18 cellular contexts compared by ENCODE assay signal in genomic region chr2:177692042-177692823, GRCh38.
DNase-seq lines count a peak whose midpoint lies in the region; ATAC-seq and TF ChIP-seq lines count a peak whose summit lies in the region.
"Had no signal": no experiment of that assay in that cellular context is flagged by ENCODE, and none has a peak within 500 bp of the region (broad histone marks: within the 10 kb centered on the region; RNA-seq: fewer than 3 reads in every experiment).

No MANE protein-coding gene starts in this region.

- 23% methylated on average over 2 of the region's 2 CpGs for WGBS in liver

- peak overlapping the region in 1 of 3 donors; percentile 9 for H3K4me3 ChIP-seq in liver (ENCODE audit: low read depth in 1 of 3, low read length in 3 of 3)
- H3K4me3 ChIP-seq: SJSA1, transverse colon had no signal

- H3K27ac ChIP-seq in liver (ENCODE audit: low read depth in 1 of 2, low read length in 2 of 2): peak overlapping the region; percentile 36 to 73
- H3K27ac ChIP-seq: SJSA1 had no signal

- peak overlapping the region in 1 of 2 donors; percentile 39 for H3K9ac ChIP-seq in liver (ENCODE audit: low read depth in 1 of 2, low read length in 2 of 2)

- ATAC-seq in esophagus mucosa: peak; percentile 58
- no peak for ATAC-seq in GM21390 (IDR thresholded peaks at IDR 0.05; ENCODE audit: unreplicated experiment)
- ATAC-seq: activated CD8-positive, alpha-beta T cell treated with anti-CD3 and anti-CD28 coated beads, Interleukin-2, amount 10 ng/mL, durations not matched to agents 7 days and 5 days; activated T-cell treated with anti-CD3 and anti-CD28 coated beads, Interleukin-2, amount 50 U/mL, for 4 hours had no signal

- H3K9me3 ChIP-seq in liver (ENCODE audit: control insufficient read depth in 4 of 4, low read length in 3 of 4): no peaks in the 10 kb centered on the region
- H3K9me3 ChIP-seq: SJSA1, transverse colon had no signal

- TF ChIP-seq CTCF in liver (IDR thresholded peaks at IDR 0.05; ENCODE audit: low read depth, low read length, missing input control): no peak

- no peaks in the 10 kb centered on the region for H3K27me3 ChIP-seq in liver (ENCODE audit: control insufficient read depth in 4 of 4, insufficient read depth in 4 of 4, low read length in 3 of 4)
- H3K27me3 ChIP-seq: SJSA1, transverse colon had no signal

- peak; percentile 74 for DNase-seq in Caki2 (ENCODE audit: low read depth)
- peak; percentile 35 for DNase-seq in RPMI7951 (ENCODE audit: low read depth)
- DNase-seq in dermis blood vessel endothelial cell: no peak
- DNase-seq in G401 (ENCODE audit: low spot score): no peak
- no peak for DNase-seq in stimulated activated CD4-positive, alpha-beta T cell treated with anti-CD3 and anti-CD28 coated beads, Interleukin-4, amount 100 ng/mL, for 24 hours
- DNase-seq: activated CD4-positive, CD25-positive, alpha-beta regulatory T cell; activated CD8-positive, alpha-beta T cell treated with anti-CD3 and anti-CD28 coated beads, Interleukin-2, amount 10 ng/mL, durations not matched to agents 7 days and 5 days; activated T-cell treated with anti-CD3 and anti-CD28 coated beads, Interleukin-2, amount 50 U/mL, for 4 hours; DMS153; midbrain; NCI-H69; right cardiac atrium; stimulated activated naive CD4-positive, alpha-beta T cell treated with Interleukin-2 at 50 U/mL for 16 hours; transverse colon had no signal

- peaks cover 1 to 25% (median 16%) of the 10 kb centered on the region in 4 donors for H3K4me1 ChIP-seq in liver (ENCODE audit: control insufficient read depth in 4 of 4, insufficient read depth in 4 of 4, low read length in 3 of 4)
- H3K4me1 ChIP-seq: SJSA1 had no signal

- in situ Hi-C loops in Caki2 (cut with HindIII; ENCODE audit: low pct_unique_long_range_greater_than_20kb, low sequenced_read_pairs) (no loop called here), G401 (cut with HindIII; ENCODE audit: low sequenced_read_pairs) (no loop called here)

- H3K36me3 ChIP-seq in liver (ENCODE audit: control insufficient read depth in 4 of 4, insufficient read depth in 3 of 4, low read depth in 1 of 4, low read length in 3 of 4): no peaks in the 10 kb centered on the region
- H3K36me3 ChIP-seq: SJSA1, transverse colon had no signal

- TF ChIP-seq RAD21 in liver (IDR thresholded peaks at IDR 0.05): no peak

TF ChIP-seq in liver, 16 proteins besides CTCF, POLR2A, EP300 and RAD21:
- peak; percentile 49 for TF ChIP-seq SP1 (IDR thresholded peaks at IDR 0.05)
- TF ChIP-seq EGR1 (IDR thresholded peaks at IDR 0.05; ENCODE audit: low read depth in 2 of 2): no peak
- peak; percentile 50 to 53 for TF ChIP-seq HNF4A (conservative IDR thresholded peaks at IDR 0.05)
- TF ChIP-seq ATF3 (IDR thresholded peaks at IDR 0.05): no peak
- TF ChIP-seq GABPA (IDR thresholded peaks at IDR 0.05 in 1 of 2, conservative IDR thresholded peaks at IDR 0.05 in 1 of 2): no peak
- TF ChIP-seq FOXA1 (IDR thresholded peaks at IDR 0.05): no peak
- peak in 1 of 2 donors; percentile 3 for TF ChIP-seq RXRA (IDR thresholded peaks at IDR 0.05)
- no peak for TF ChIP-seq ZBTB33 (IDR thresholded peaks at IDR 0.05)
- TF ChIP-seq JUND (IDR thresholded peaks at IDR 0.05): no peak
- no peak for TF ChIP-seq MAX (IDR thresholded peaks at IDR 0.05)
- no peak for TF ChIP-seq HNF4G (IDR thresholded peaks at IDR 0.05)
- no peak for TF ChIP-seq NR2F2 (IDR thresholded peaks at IDR 0.05)
- TF ChIP-seq FOXA2 (IDR thresholded peaks at IDR 0.05): peak; percentile 30
- peak; percentile 30 for TF ChIP-seq YY1 (IDR thresholded peaks at IDR 0.05)
- no peak for TF ChIP-seq TAF1 (conservative IDR thresholded peaks at IDR 0.05)
- TF ChIP-seq REST (IDR thresholded peaks at IDR 0.05): no peak

Comparison
In these comparisons a context has a peak if more than half of its experiments do, and no peak if none do; other contexts are left out.
1. DNase-seq: peak in Caki2 (single experiment) and RPMI7951 (single experiment); none in dermis blood vessel endothelial cell (single experiment), G401 (single experiment) and stimulated activated CD4-positive, alpha-beta T cell treated with anti-CD3 and anti-CD28 coated beads, Interleukin-4, amount 100 ng/mL, for 24 hours (single experiment).